Comparison of ENCODE assay signal across 1 cellular context in genomic region chr1:38915352-38915948, GRCh38.
A peak's percentile ranks its signal among the peaks of the same experiment; 100 is the strongest.
TF ChIP-seq lines count a peak whose summit lies in the region.

No MANE protein-coding gene starts in this region.

TF ChIP-seq in K562, 482 proteins besides CTCF, POLR2A, EP300 and RAD21 (continued from another document):
- TF ChIP-seq CUX1 (CRISPR knock-in tag; IDR thresholded peaks at IDR 0.05): peak; percentile 85
- peak; percentile 96 for TF ChIP-seq DPF2 (IDR thresholded peaks at IDR 0.05)
- TF ChIP-seq ID3 (CRISPR knock-in tag; IDR thresholded peaks at IDR 0.05): no peak
- peak; percentile 85 for TF ChIP-seq ID3 (tag; IDR thresholded peaks at IDR 0.05)
- TF ChIP-seq BHLHE40 (IDR thresholded peaks at IDR 0.05; ENCODE audit: low read length): peak; percentile 33; the same call in 1 of the 2 replicates
- 0 out of 2 replicates have a peak, but pooled peaks have one; percentile 38 for TF ChIP-seq ZFX (CRISPR knock-in tag; IDR thresholded peaks at IDR 0.05)
- TF ChIP-seq ZKSCAN8 (CRISPR knock-in tag; IDR thresholded peaks at IDR 0.05): peak; percentile 77; the same call in 1 of the 2 replicates
- peak; percentile 71 for TF ChIP-seq VEZF1 (CRISPR knock-in tag; IDR thresholded peaks at IDR 0.05)
- peak; percentile 96 for TF ChIP-seq HMGN3 (IDR thresholded peaks at IDR 0.05; ENCODE audit: borderline replicate concordance, extremely low read depth, insufficient read length, low read depth, low read length)
- TF ChIP-seq DMBX1 (CRISPR knock-in tag; IDR thresholded peaks at IDR 0.05; ENCODE audit: borderline replicate concordance): 0 out of 2 replicates have a peak, but pooled peaks have one; percentile 27
- no peak for TF ChIP-seq CEBPG (CRISPR knock-in tag; IDR thresholded peaks at IDR 0.05)
- TF ChIP-seq CEBPG (tag; conservative IDR thresholded peaks at IDR 0.05 in 1 of 2, IDR thresholded peaks at IDR 0.05 in 1 of 2): no peak
